9 cellular contexts compared by ENCODE assay signal in genomic region chr19:7337380-7338194, GRCh38. TPM values are rescaled to one million over a fixed set of nuclear protein-coding genes. Genes with fewer than 3 reads are reported as not detected.
DNase-seq lines count a peak whose midpoint lies in the region; ATAC-seq and TF ChIP-seq lines count a peak whose summit lies in the region.
"Had no signal": no experiment of that assay in that cellular context is flagged by ENCODE, and none has a peak within 500 bp of the region (broad histone marks: within the 10 kb centered on the region; RNA-seq: fewer than 3 reads in every experiment).

No MANE protein-coding gene starts in this region.

- H2AFZ ChIP-seq in PC-3 (ENCODE audit: low read length) = no peak overlapping the region

- H3K27me3 ChIP-seq in PC-3 (ENCODE audit: low read length) (no peaks in the 10 kb centered on the region), uterus (no peaks in the 10 kb centered on the region), vagina (no peaks in the 10 kb centered on the region)

- CTCF ChIA-PET in PC-3 (lab: Charles Lee) = no interaction called here

- no peak overlapping the region for H3K4me3 ChIP-seq in PC-3 (ENCODE audit: low read length)
- no peak overlapping the region for H3K4me3 ChIP-seq in uterus
- H3K4me3 ChIP-seq in vagina = no peak overlapping the region
- H3K4me3 ChIP-seq: SK-N-MC had no signal

- H3K79me2 ChIP-seq in PC-3 (ENCODE audit: low read length) = no peaks in the 10 kb centered on the region

- DNase-seq in Kasumi-1 (lab: John Stamatoyannopoulos, UW) = peak; percentile 98
- peak; percentile 40 for DNase-seq in globus pallidus (ENCODE audit: low spot score)
- DNase-seq in PC-3 = no peak
- no peak for DNase-seq in uterus
- no peak for DNase-seq in vagina (ENCODE audit: extremely low spot score in 2 of 2)
- DNase-seq in ureter (ENCODE audit: low spot score) = no peak

- no peaks in the 10 kb centered on the region for H3F3A ChIP-seq in PC-3 (ENCODE audit: low read length, unreplicated experiment)

- intact Hi-C loops in PC-3 (cut with micrococcal nuclease) (no loop called here), uterus (cut with DNase I; ENCODE audit: low total_unique reads) (no loop called here), vagina (cut with DNase I) (loop anchor here (5.0 kb wide), 1 partner anchor 185 kb away; no protein-coding TSS in a partner anchor)

- H3K4me2 ChIP-seq in PC-3 (ENCODE audit: low read length) = no peak overlapping the region

- no peaks in the 10 kb centered on the region for H3K9me3 ChIP-seq in PC-3 (ENCODE audit: low read length)
- no peaks in the 10 kb centered on the region for H3K9me3 ChIP-seq in uterus
- H3K9me3 ChIP-seq in vagina = no peaks in the 10 kb centered on the region

- POLR2A ChIA-PET in PC-3 (lab: Charles Lee; ENCODE audit: unreplicated experiment) = no interaction called here

- no TSS peak for BruUV-seq in PC-3 (replicated peaks; lab: Mats Ljungman, UMichigan)

- H3K27ac ChIP-seq in PC-3 (ENCODE audit: low read length) (no peak overlapping the region), uterus (no peak overlapping the region), vagina (no peak overlapping the region)
- H3K27ac ChIP-seq: SK-N-MC had no signal

- H4K20me1 ChIP-seq in PC-3 (ENCODE audit: low read length) = no peaks in the 10 kb centered on the region

- H3K9ac ChIP-seq in PC-3 (ENCODE audit: low read length) = no peak overlapping the region

- TF ChIP-seq POLR2A in uterus (IDR thresholded peaks at IDR 0.05) = no peak
- TF ChIP-seq POLR2A in vagina (IDR thresholded peaks at IDR 0.05) = no peak

- TF ChIP-seq CTCF in PC-3 (conservative IDR thresholded peaks at IDR 0.05; ENCODE audit: low read depth, low read length) (no peak), uterus (IDR thresholded peaks at IDR 0.05) (no peak), vagina (IDR thresholded peaks at IDR 0.05) (no peak)

- H3K9me2 ChIP-seq in PC-3 (replicated peaks; ENCODE audit: low read length) = no peaks in the 10 kb centered on the region

- H3K36me3 ChIP-seq in PC-3 (ENCODE audit: low read depth, low read length) (no peaks in the 10 kb centered on the region), uterus (no peaks in the 10 kb centered on the region), vagina (no peaks in the 10 kb centered on the region)

- H3K4me1 ChIP-seq in PC-3 (ENCODE audit: insufficient read depth, low read length) (no peaks in the 10 kb centered on the region), uterus (no peaks in the 10 kb centered on the region), vagina (peaks cover 4% of the 10 kb centered on the region)

- ATAC-seq in GM18517 (IDR thresholded peaks at IDR 0.05; ENCODE audit: unreplicated experiment) (peak; percentile 73), GM21723 (IDR thresholded peaks at IDR 0.05; ENCODE audit: unreplicated experiment) (peak; percentile 75), PC-3 (no peak)

RNA-seq across cellular contexts. Expression of gene ARHGEF18, which starts 11.2 kb away (rescaled TPM):
- total RNA-seq in PC-3 (2014; rRNA removed) (65.1 and 66.8 TPM in 2 replicates), uterus (10 to 100 TPM in 2 of 4 donors, 1 to 10 TPM in 2; 2.6 to 36.4 (median 18.5) TPM), vagina (28.5 TPM), ureter (54.2 TPM)

RNA-seq across cellular contexts. Expression of gene INSR, which starts 43.4 kb away (rescaled TPM):
- total RNA-seq in PC-3 (2014; rRNA removed) (13.7 and 41.5 TPM in 2 replicates), uterus (10 to 100 TPM; 46.0 to 97.6 (median 68.3) TPM), vagina (86.7 TPM), ureter (78.9 TPM)

Comparison
In these comparisons a context has a peak if more than half of its experiments do, and no peak if none do; other contexts are left out.
1. DNase-seq: peak in Kasumi-1 (2 of 2) and globus pallidus (single experiment); none in PC-3 (single experiment), uterus (0 of 2), vagina (0 of 2) and ureter (single experiment).